In the genomic region with DNA sequence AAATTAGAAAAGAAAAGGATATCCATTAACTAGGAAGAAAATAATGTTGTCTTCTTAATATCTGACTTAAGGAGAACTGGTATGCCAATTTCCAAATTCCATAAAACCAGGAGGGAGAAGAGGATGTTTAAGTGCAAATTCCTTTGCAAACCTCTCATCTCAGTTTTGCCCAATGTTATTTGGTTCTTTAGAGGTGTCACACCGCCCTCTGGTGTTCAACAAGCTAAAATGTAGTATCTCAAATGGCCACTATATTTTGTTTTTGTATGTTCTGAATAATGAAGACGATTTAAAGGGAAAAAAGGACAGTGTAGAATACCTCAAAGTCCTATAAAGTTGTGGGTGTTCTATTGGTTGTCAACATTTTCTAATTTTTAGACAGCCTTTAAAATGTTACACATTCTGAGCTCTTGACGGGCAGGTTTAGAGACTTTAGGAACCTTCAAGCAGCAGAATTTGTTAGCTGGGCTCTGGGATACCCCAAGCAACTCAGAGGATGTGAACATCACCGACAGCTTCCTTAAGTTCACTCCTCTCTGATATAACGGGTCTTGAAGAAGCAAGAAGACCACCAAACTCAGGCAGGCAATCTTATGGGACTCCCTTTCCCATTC, we compare ENCODE assay signal across 9 cellular contexts.
DNase-seq lines count a peak whose midpoint lies in the region; ATAC-seq and TF ChIP-seq lines count a peak whose summit lies in the region.
"Had no signal": no experiment of that assay in that cellular context is flagged by ENCODE, and none has a peak within 500 bp of the region (broad histone marks: within the 10 kb centered on the region; RNA-seq: fewer than 3 reads in every experiment).

No MANE protein-coding gene starts in this region.

- H3K27ac Mint-ChIP-seq in WTC11 (no peak overlapping the region), osteocyte (ENCODE audit: unreplicated experiment) (no peak overlapping the region)
- H3K27ac Mint-ChIP-seq: activated naive CD8-positive, alpha-beta T cell had no signal

- in situ Hi-C loops in HAP-1 (cut with MboI; ENCODE audit: low sequenced_read_pairs): loop anchor here (10.0 to 25.0 kb wide), 2 partner anchors 545 to 752 kb away; no protein-coding TSS in a partner anchor

- H3K9me3 Mint-ChIP-seq in WTC11: no peaks in the 10 kb centered on the region
- no peaks in the 10 kb centered on the region for H3K9me3 Mint-ChIP-seq in osteocyte (ENCODE audit: unreplicated experiment)

- no peaks in the 10 kb centered on the region for H3K9me3 ChIP-seq in HAP-1

- TF ChIP-seq CTCF in WTC11 (IDR thresholded peaks at IDR 0.05): peak; percentile 57
- peak; percentile 71 for TF ChIP-seq CTCF in fibroblast of villous mesenchyme (IDR thresholded peaks at IDR 0.05; ENCODE audit: insufficient read depth, low read depth, low read length)
- TF ChIP-seq CTCF in osteocyte (IDR thresholded peaks at IDR 0.05): peak; percentile 81

- no peaks in the 10 kb centered on the region; the same call in 1 of the 2 replicates for H3K27me3 Mint-ChIP-seq in WTC11 (ENCODE audit: low read depth)
- H3K27me3 Mint-ChIP-seq in osteocyte (ENCODE audit: unreplicated experiment): peaks cover 53% of the 10 kb centered on the region

- peak; percentile 71 for ATAC-seq in WTC11
- ATAC-seq in HG03521 (IDR thresholded peaks at IDR 0.05; ENCODE audit: unreplicated experiment): no peak

- H3K36me3 Mint-ChIP-seq in WTC11 (no peaks in the 10 kb centered on the region), osteocyte (ENCODE audit: unreplicated experiment) (no peaks in the 10 kb centered on the region)
- H3K36me3 Mint-ChIP-seq: activated naive CD8-positive, alpha-beta T cell had no signal

- DNase-seq in NCI-H1417 (lab: John Stamatoyannopoulos, UW): peak; percentile 27 to 86 (median 75)
- no peak for DNase-seq in NCI-H1417 treated with DMSO at 0.1 percent for 48 hours (lab: John Stamatoyannopoulos, UW)
- DNase-seq in HAP-1 (ENCODE audit: low spot score in 2 of 2): peak; percentile 51 to 67
- DNase-seq in NCI-H2029 (lab: John Stamatoyannopoulos, UW): peak; percentile 30
- peak; percentile 31 for DNase-seq in WTC11 (ENCODE audit: low spot score)
- peak; percentile 78 for DNase-seq in fibroblast of villous mesenchyme (ENCODE audit: low read depth)
- DNase-seq in osteocyte (ENCODE audit: extremely low spot score, unreplicated experiment): no peak

- no peak overlapping the region for H3K4me3 Mint-ChIP-seq in WTC11
- H3K4me3 Mint-ChIP-seq in osteocyte (ENCODE audit: unreplicated experiment): no peak overlapping the region
- H3K4me3 Mint-ChIP-seq: activated naive CD8-positive, alpha-beta T cell had no signal

- H3K27me3 ChIP-seq in HAP-1 (ENCODE audit: low read depth): no peaks in the 10 kb centered on the region

- POLR2A ChIA-PET in WTC11 (lab: Charles Lee): no interaction called here

- H3K36me3 ChIP-seq in HAP-1 (replicated peaks): no peaks in the 10 kb centered on the region

- CTCF ChIA-PET in WTC11 (lab: Charles Lee): interaction anchor here (0.5 to 5.2 kb wide), 23 partner anchors 8 to 951 kb away, joined by 3 to 30 read pairs (median 4); a partner anchor contains a TSS

- no peaks in the 10 kb centered on the region for H3K4me1 ChIP-seq in HAP-1

- H3K4me1 Mint-ChIP-seq in WTC11 (no peaks in the 10 kb centered on the region), osteocyte (ENCODE audit: unreplicated experiment) (no peaks in the 10 kb centered on the region)

- H3K4me3 ChIP-seq in HAP-1 (no peak overlapping the region), fibroblast of villous mesenchyme (ENCODE audit: low read depth, low read length) (no peak overlapping the region)

TF ChIP-seq in WTC11, 78 proteins besides CTCF, POLR2A, EP300 and RAD21:
- TF ChIP-seq CREB1 (CRISPR knock-in tag; IDR thresholded peaks at IDR 0.05) (no peak), NFYB (CRISPR knock-in tag; conservative IDR thresholded peaks at IDR 0.05; ENCODE audit: low read depth) (no peak), ZNF121 (CRISPR knock-in tag; IDR thresholded peaks at IDR 0.05) (no peak), ZBTB21 (CRISPR knock-in tag; IDR thresholded peaks at IDR 0.05; ENCODE audit: borderline replicate concordance) (no peak), NFATC4 (CRISPR knock-in tag; IDR thresholded peaks at IDR 0.05) (no peak), CBFB (CRISPR knock-in tag; IDR thresholded peaks at IDR 0.05; ENCODE audit: low read depth) (no peak), RELA (CRISPR knock-in tag; IDR thresholded peaks at IDR 0.05; ENCODE audit: borderline replicate concordance) (no peak), IRF2 (CRISPR knock-in tag; IDR thresholded peaks at IDR 0.05; ENCODE audit: borderline replicate concordance, low read depth) (no peak), RORB (CRISPR knock-in tag; IDR thresholded peaks at IDR 0.05) (no peak)
- TF ChIP-seq, protein P1, sequence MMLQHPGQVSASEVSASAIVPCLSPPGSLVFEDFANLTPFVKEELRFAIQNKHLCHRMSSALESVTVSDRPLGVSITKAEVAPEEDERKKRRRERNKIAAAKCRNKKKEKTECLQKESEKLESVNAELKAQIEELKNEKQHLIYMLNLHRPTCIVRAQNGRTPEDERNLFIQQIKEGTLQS (CRISPR knock-in tag; conservative IDR thresholded peaks at IDR 0.05): no peak
- TF ChIP-seq, protein P2, sequence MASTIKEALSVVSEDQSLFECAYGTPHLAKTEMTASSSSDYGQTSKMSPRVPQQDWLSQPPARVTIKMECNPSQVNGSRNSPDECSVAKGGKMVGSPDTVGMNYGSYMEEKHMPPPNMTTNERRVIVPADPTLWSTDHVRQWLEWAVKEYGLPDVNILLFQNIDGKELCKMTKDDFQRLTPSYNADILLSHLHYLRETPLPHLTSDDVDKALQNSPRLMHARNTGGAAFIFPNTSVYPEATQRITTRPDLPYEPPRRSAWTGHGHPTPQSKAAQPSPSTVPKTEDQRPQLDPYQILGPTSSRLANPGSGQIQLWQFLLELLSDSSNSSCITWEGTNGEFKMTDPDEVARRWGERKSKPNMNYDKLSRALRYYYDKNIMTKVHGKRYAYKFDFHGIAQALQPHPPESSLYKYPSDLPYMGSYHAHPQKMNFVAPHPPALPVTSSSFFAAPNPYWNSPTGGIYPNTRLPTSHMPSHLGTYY (CRISPR knock-in tag; IDR thresholded peaks at IDR 0.05): no peak
- TF ChIP-seq, protein P3, sequence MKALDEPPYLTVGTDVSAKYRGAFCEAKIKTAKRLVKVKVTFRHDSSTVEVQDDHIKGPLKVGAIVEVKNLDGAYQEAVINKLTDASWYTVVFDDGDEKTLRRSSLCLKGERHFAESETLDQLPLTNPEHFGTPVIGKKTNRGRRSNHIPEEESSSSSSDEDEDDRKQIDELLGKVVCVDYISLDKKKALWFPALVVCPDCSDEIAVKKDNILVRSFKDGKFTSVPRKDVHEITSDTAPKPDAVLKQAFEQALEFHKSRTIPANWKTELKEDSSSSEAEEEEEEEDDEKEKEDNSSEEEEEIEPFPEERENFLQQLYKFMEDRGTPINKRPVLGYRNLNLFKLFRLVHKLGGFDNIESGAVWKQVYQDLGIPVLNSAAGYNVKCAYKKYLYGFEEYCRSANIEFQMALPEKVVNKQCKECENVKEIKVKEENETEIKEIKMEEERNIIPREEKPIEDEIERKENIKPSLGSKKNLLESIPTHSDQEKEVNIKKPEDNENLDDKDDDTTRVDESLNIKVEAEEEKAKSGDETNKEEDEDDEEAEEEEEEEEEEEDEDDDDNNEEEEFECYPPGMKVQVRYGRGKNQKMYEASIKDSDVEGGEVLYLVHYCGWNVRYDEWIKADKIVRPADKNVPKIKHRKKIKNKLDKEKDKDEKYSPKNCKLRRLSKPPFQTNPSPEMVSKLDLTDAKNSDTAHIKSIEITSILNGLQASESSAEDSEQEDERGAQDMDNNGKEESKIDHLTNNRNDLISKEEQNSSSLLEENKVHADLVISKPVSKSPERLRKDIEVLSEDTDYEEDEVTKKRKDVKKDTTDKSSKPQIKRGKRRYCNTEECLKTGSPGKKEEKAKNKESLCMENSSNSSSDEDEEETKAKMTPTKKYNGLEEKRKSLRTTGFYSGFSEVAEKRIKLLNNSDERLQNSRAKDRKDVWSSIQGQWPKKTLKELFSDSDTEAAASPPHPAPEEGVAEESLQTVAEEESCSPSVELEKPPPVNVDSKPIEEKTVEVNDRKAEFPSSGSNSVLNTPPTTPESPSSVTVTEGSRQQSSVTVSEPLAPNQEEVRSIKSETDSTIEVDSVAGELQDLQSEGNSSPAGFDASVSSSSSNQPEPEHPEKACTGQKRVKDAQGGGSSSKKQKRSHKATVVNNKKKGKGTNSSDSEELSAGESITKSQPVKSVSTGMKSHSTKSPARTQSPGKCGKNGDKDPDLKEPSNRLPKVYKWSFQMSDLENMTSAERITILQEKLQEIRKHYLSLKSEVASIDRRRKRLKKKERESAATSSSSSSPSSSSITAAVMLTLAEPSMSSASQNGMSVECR (CRISPR knock-in tag; IDR thresholded peaks at IDR 0.05; ENCODE audit: borderline replicate concordance): no peak
- TF ChIP-seq, protein P4, sequence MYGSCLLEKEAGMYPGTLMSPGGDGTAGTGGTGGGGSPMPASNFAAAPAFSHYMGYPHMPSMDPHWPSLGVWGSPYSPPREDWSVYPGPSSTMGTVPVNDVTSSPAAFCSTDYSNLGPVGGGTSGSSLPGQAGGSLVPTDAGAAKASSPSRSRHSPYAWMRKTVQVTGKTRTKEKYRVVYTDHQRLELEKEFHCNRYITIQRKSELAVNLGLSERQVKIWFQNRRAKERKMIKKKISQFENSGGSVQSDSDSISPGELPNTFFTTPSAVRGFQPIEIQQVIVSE (CRISPR knock-in tag; IDR thresholded peaks at IDR 0.05; ENCODE audit: borderline replicate concordance): no peak

Comparison
In these comparisons a context has a peak if more than half of its experiments do, and no peak if none do; other contexts are left out.
1. DNase-seq: peak in NCI-H1417 (3 of 3), HAP-1 (2 of 2), NCI-H2029 (single experiment), WTC11 (single experiment) and fibroblast of villous mesenchyme (single experiment); none in NCI-H1417 treated with DMSO at 0.1 percent for 48 hours (single experiment) and osteocyte (single experiment).
2. Peak in every context shown above with its lines, with median percentiles within 50 percentile points of each other: CTCF ChIP-seq.